In genomic region chr6:2369606-2370005, GRCh38 we compare ENCODE assay signal across 33 cellular contexts.
"Had no signal": no experiment of that assay in that cellular context is flagged by ENCODE, and none has a peak within 500 bp of the region (broad histone marks: within the 10 kb centered on the region; RNA-seq: fewer than 3 reads in every experiment).

No MANE protein-coding gene starts in this region.

- H3K27ac Mint-ChIP-seq: activated CD4-positive, alpha-beta memory T cell treated with anti-CD3 and anti-CD28 coated beads for 36 hours; activated CD4-positive, alpha-beta T cell treated with anti-CD3 and anti-CD28 coated beads, Interleukin-2, amount 10 ng/mL, durations not matched to agents 7 days and 5 days; activated naive CD8-positive, alpha-beta T cell treated with anti-CD3 and anti-CD28 coated beads for 36 hours; activated T-cell treated with anti-CD3 and anti-CD28 coated beads, Interleukin-2, amount 50 U/mL, for 72 hours; activated T-helper 17 cell treated with anti-CD3 and anti-CD28 coated beads, Interleukin-2, amount 50 U/mL, for 72 hours had no signal

- H3K4me3 Mint-ChIP-seq: activated CD4-positive, alpha-beta memory T cell treated with anti-CD3 and anti-CD28 coated beads for 36 hours; activated CD4-positive, alpha-beta T cell treated with anti-CD3 and anti-CD28 coated beads, Interleukin-2, amount 10 ng/mL, durations not matched to agents 7 days and 5 days; activated naive CD8-positive, alpha-beta T cell treated with anti-CD3 and anti-CD28 coated beads for 36 hours; activated T-cell treated with anti-CD3 and anti-CD28 coated beads, Interleukin-2, amount 50 U/mL, for 72 hours; activated T-helper 17 cell treated with anti-CD3 and anti-CD28 coated beads, Interleukin-2, amount 50 U/mL, for 72 hours had no signal

- H3K27ac ChIP-seq: body of pancreas, breast epithelium, RWPE1, WERI-Rb-1 had no signal

- H3K4me1 ChIP-seq: body of pancreas, breast epithelium had no signal

- H3K36me3 Mint-ChIP-seq: activated CD4-positive, alpha-beta memory T cell treated with anti-CD3 and anti-CD28 coated beads for 36 hours; activated naive CD8-positive, alpha-beta T cell treated with anti-CD3 and anti-CD28 coated beads for 36 hours had no signal

- H3K4me3 ChIP-seq: body of pancreas, breast epithelium had no signal

- H3K27me3 Mint-ChIP-seq: activated CD4-positive, alpha-beta memory T cell treated with anti-CD3 and anti-CD28 coated beads for 36 hours; activated CD4-positive, alpha-beta T cell treated with anti-CD3 and anti-CD28 coated beads, Interleukin-2, amount 10 ng/mL, durations not matched to agents 7 days and 5 days; activated naive CD8-positive, alpha-beta T cell treated with anti-CD3 and anti-CD28 coated beads for 36 hours; activated T-helper 17 cell treated with anti-CD3 and anti-CD28 coated beads, Interleukin-2, amount 50 U/mL, for 72 hours had no signal

- H3K9me3 ChIP-seq: body of pancreas, breast epithelium had no signal

- H3K36me3 ChIP-seq: breast epithelium, WERI-Rb-1 had no signal

- ATAC-seq: activated T-cell treated with anti-CD3 and anti-CD28 coated beads, Interleukin-2, amount 50 U/mL, for 72 hours; activated T-helper 17 cell treated with anti-CD3 and anti-CD28 coated beads, Interleukin-2, amount 50 U/mL, for 72 hours; body of pancreas; Panc1; Right ventricle myocardium inferior had no signal

- H3K27me3 ChIP-seq: body of pancreas, breast epithelium had no signal

- DNase-seq: activated CD4-positive, alpha-beta memory T cell treated with anti-CD3 and anti-CD28 coated beads for 36 hours; activated CD4-positive, alpha-beta T cell treated with anti-CD3 and anti-CD28 coated beads, Interleukin-2, amount 10 ng/mL, durations not matched to agents 7 days and 5 days; activated effector memory CD4-positive, alpha-beta T cell treated with anti-CD3 and anti-CD28 coated beads, Interleukin-2, amount 50 U/mL, for 16 hours; activated naive CD4-positive, alpha-beta T cell; activated naive CD4-positive, alpha-beta T cell treated with anti-CD3 and anti-CD28 coated beads, Interleukin-2, amount 50 U/mL, for 16 hours; activated naive CD8-positive, alpha-beta T cell treated with anti-CD3 and anti-CD28 coated beads for 36 hours; activated T-cell treated with anti-CD3 and anti-CD28 coated beads, Interleukin-2, amount 50 U/mL, for 1 hour; activated T-cell treated with anti-CD3 and anti-CD28 coated beads, Interleukin-2, amount 50 U/mL, for 72 hours; amygdala; body of pancreas; Kasumi-1; KG1; NCI-H1092 treated with DMSO at 0.1 percent for 48 hours; NCI-H1417; NCI-H146; NCI-H187; NCI-H2081 treated with DMSO at 0.1 percent for 48 hours; NCI-H226; NCI-H446 treated with DMSO at 0.1 percent for 48 hours; NCI-H524; NCI-H69; NCI-H82; SIG-M5; SW 1271; T-helper 1 cell; T-helper 2 cell; T-helper 9 cell; WERI-Rb-1 had no signal

- H3K4me1 Mint-ChIP-seq: activated naive CD8-positive, alpha-beta T cell treated with anti-CD3 and anti-CD28 coated beads for 36 hours; activated T-helper 17 cell treated with anti-CD3 and anti-CD28 coated beads, Interleukin-2, amount 50 U/mL, for 72 hours had no signal

- H3K9me3 Mint-ChIP-seq: activated CD4-positive, alpha-beta memory T cell treated with anti-CD3 and anti-CD28 coated beads for 36 hours; activated CD4-positive, alpha-beta T cell treated with anti-CD3 and anti-CD28 coated beads, Interleukin-2, amount 10 ng/mL, durations not matched to agents 7 days and 5 days; activated naive CD8-positive, alpha-beta T cell treated with anti-CD3 and anti-CD28 coated beads for 36 hours; activated T-cell treated with anti-CD3 and anti-CD28 coated beads, Interleukin-2, amount 50 U/mL, for 72 hours; activated T-helper 17 cell treated with anti-CD3 and anti-CD28 coated beads, Interleukin-2, amount 50 U/mL, for 72 hours had no signal
